ENCODE assay signal across 10 cellular contexts in the genomic region with DNA sequence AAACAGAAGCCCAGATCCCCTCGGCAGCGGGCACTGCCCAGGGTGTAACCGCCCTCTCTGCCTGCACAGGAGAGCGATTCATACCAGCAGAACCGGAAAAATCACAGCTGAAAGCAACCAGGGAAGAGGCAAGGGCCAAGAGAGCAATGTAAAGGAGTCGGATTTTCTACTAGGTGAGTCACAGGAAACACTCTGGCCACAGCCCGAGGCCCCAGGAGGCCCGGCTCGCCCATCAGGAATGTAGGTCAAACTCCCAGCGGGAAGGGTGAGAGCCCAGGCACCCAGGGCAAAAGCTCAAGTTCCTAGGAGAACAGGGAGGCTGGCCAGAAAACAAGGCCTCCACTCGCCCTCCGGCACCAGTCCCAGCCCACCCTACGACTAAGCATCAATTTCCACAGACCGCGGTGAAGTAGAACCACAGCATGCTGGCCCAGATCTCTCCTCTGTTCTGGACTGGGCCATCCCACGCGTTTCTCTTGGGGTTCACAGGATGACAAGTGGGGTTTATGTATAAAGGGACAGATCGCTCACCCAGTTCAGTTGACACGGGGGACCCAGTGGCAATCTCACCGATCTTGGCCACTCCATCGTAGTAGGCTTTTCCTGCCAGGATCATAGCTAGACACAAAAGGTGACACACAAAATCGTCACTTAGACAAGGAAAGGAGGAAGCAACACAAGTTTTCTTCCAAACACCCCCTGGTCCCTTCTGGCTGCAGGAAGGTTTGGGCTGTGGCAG. TPM values are rescaled to one million over a fixed set of nuclear protein-coding genes. Genes with fewer than 3 reads are reported as not detected.
DNase-seq lines count a peak whose midpoint lies in the region; TF ChIP-seq lines count a peak whose summit lies in the region.
"Had no signal": no experiment of that assay in that cellular context is flagged by ENCODE, and none has a peak within 500 bp of the region (broad histone marks: within the 10 kb centered on the region; RNA-seq: fewer than 3 reads in every experiment).

No MANE protein-coding gene starts in this region.

- no peak for TF ChIP-seq CTCF in type B pancreatic cell (conservative IDR thresholded peaks at IDR 0.05)
- no peak for TF ChIP-seq CTCF in glutamatergic neuron (IDR thresholded peaks at IDR 0.05; ENCODE audit: partially characterized antibody, unreplicated experiment)

- no peaks in the 10 kb centered on the region for H3K9me3 ChIP-seq in adipocyte (ENCODE audit: control insufficient read depth, low read length)

- peak overlapping the region; percentile 74 for H3K4me3 Mint-ChIP-seq in type B pancreatic cell
- H3K4me3 Mint-ChIP-seq in glutamatergic neuron (ENCODE audit: unreplicated experiment), result no peak overlapping the region
- H3K4me3 Mint-ChIP-seq: activated CD4-positive, alpha-beta memory T cell treated with anti-CD3 and anti-CD28 coated beads, Interleukin-2, amount 10 ng/mL, durations not matched to agents 7 days and 5 days had no signal

- H3K9me3 Mint-ChIP-seq in type B pancreatic cell (peaks cover 5% of the 10 kb centered on the region), glutamatergic neuron (ENCODE audit: unreplicated experiment) (peaks cover 3% of the 10 kb centered on the region)
- H3K9me3 Mint-ChIP-seq: activated CD4-positive, alpha-beta memory T cell treated with anti-CD3 and anti-CD28 coated beads, Interleukin-2, amount 10 ng/mL, durations not matched to agents 7 days and 5 days had no signal

- H3K4me1 Mint-ChIP-seq in type B pancreatic cell (ENCODE audit: unreplicated experiment) (peaks cover 10% of the 10 kb centered on the region), glutamatergic neuron (ENCODE audit: low read depth, unreplicated experiment) (peaks cover 2% of the 10 kb centered on the region)
- H3K4me1 Mint-ChIP-seq: activated CD4-positive, alpha-beta memory T cell treated with anti-CD3 and anti-CD28 coated beads, Interleukin-2, amount 10 ng/mL, durations not matched to agents 7 days and 5 days had no signal

- DNase-seq in NCI-H2196 treated with DMSO at 0.1 percent for 48 hours (lab: John Stamatoyannopoulos, UW; ENCODE audit: unreplicated experiment) (peak; percentile 32), NCI-H2196 (lab: John Stamatoyannopoulos, UW; ENCODE audit: unreplicated experiment) (no peak), adipocyte (ENCODE audit: low read depth) (peak; percentile 75), iris pigment epithelial cell (ENCODE audit: low read depth) (peak; percentile 89), type B pancreatic cell (ENCODE audit: extremely low spot score, unreplicated experiment) (no peak), Kasumi-1 (lab: John Stamatoyannopoulos, UW) (no peak), glutamatergic neuron (no peak)
- no peak for DNase-seq in central memory CD4-positive, alpha-beta T cell
- DNase-seq: activated CD4-positive, alpha-beta memory T cell treated with anti-CD3 and anti-CD28 coated beads, Interleukin-2, amount 10 ng/mL, durations not matched to agents 7 days and 5 days; MM.1S had no signal

- peaks cover 11% of the 10 kb centered on the region for H3K36me3 Mint-ChIP-seq in type B pancreatic cell
- no peaks in the 10 kb centered on the region for H3K36me3 Mint-ChIP-seq in glutamatergic neuron (ENCODE audit: unreplicated experiment)

- H3K4me1 ChIP-seq in adipocyte (ENCODE audit: control insufficient read depth, insufficient read depth, low read length), result peaks cover 15% of the 10 kb centered on the region

- no peak overlapping the region for H3K4me3 ChIP-seq in adipocyte (ENCODE audit: low read length)

- H3K27ac Mint-ChIP-seq in type B pancreatic cell (peak overlapping the region; percentile 93), glutamatergic neuron (ENCODE audit: unreplicated experiment) (no peak overlapping the region)
- H3K27ac Mint-ChIP-seq: activated CD4-positive, alpha-beta memory T cell treated with anti-CD3 and anti-CD28 coated beads, Interleukin-2, amount 10 ng/mL, durations not matched to agents 7 days and 5 days had no signal

- H3K27me3 ChIP-seq in adipocyte (replicated peaks; ENCODE audit: control insufficient read depth, insufficient read depth, low read length), result no peaks in the 10 kb centered on the region

- H3K27me3 Mint-ChIP-seq in type B pancreatic cell, result no peaks in the 10 kb centered on the region
- no peaks in the 10 kb centered on the region for H3K27me3 Mint-ChIP-seq in glutamatergic neuron (ENCODE audit: unreplicated experiment)
- H3K27me3 Mint-ChIP-seq: activated CD4-positive, alpha-beta memory T cell treated with anti-CD3 and anti-CD28 coated beads, Interleukin-2, amount 10 ng/mL, durations not matched to agents 7 days and 5 days had no signal

- no peaks in the 10 kb centered on the region for H3K36me3 ChIP-seq in adipocyte (ENCODE audit: control insufficient read depth, insufficient read depth, low read length, severe bottlenecking)

- no peak overlapping the region for H3K9ac ChIP-seq in adipocyte (ENCODE audit: low read length)

RNA-seq across cellular contexts. Expression of gene BAIAP2L1, which starts 46.2 kb away (rescaled TPM):
- 28.0 and 43.7 TPM in 2 replicates for total RNA-seq in type B pancreatic cell (ENCODE audit: low replicate concordance)
- 0.66 TPM for total RNA-seq in glutamatergic neuron (ENCODE audit: unreplicated experiment)

Comparison
In these comparisons a context has a peak if more than half of its experiments do, and no peak if none do; other contexts are left out.
1. DNase-seq: peak in NCI-H2196 treated with DMSO at 0.1 percent for 48 hours (single experiment), adipocyte (single experiment) and iris pigment epithelial cell (single experiment); none in NCI-H2196 (single experiment), type B pancreatic cell (single experiment), Kasumi-1 (0 of 2), central memory CD4-positive, alpha-beta T cell (single experiment) and glutamatergic neuron (single experiment).
2. RNA of gene BAIAP2L1, which starts 46.2 kb away (total RNA-seq): 28.0 to 43.7 TPM in type B pancreatic cell; 0.66 TPM in glutamatergic neuron (single experiment); every median in the first group is over 10 times any median in the second.